14 cellular contexts compared by ENCODE assay signal in the genomic region with DNA sequence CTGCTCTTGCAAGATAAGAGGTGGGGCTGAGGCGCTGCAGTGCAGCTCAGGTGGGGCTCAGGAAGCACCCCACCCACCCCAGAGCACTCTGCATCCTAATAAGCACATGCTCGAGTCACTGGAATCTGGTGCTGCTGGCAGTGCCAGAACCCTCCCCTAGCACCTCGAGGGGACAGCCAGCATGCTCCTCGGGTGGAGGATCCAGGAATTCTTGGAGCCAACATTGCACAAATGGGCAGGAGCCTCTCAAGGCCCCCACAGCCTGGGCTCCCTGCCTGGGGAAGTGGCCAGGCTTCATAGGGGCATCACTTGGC. TPM values are rescaled to one million over a fixed set of nuclear protein-coding genes. Genes with fewer than 3 reads are reported as not detected.
DNase-seq lines count a peak whose midpoint lies in the region; ATAC-seq and TF ChIP-seq lines count a peak whose summit lies in the region.
"Had no signal": no experiment of that assay in that cellular context is flagged by ENCODE, and none has a peak within 500 bp of the region (broad histone marks: within the 10 kb centered on the region; RNA-seq: fewer than 3 reads in every experiment).

No MANE protein-coding gene starts in this region.

- H3K27ac ChIP-seq in HUES64 (ENCODE audit: low read depth, low read length) (peak overlapping the region; percentile 3; the same call in 1 of the 2 replicates), thyroid gland (peak overlapping the region in 2 of 3 donors; percentile 12 to 46)

- TF ChIP-seq CTCF in thyroid gland (IDR thresholded peaks at IDR 0.05): no peak

- H3K27me3 ChIP-seq in HUES64 (ENCODE audit: insufficient read depth, low read length) (no peaks in the 10 kb centered on the region), thyroid gland (no peaks in the 10 kb centered on the region)

- no peak for ATAC-seq in GM18867 (IDR thresholded peaks at IDR 0.05; ENCODE audit: unreplicated experiment)
- no peak for ATAC-seq in Right ventricle myocardium inferior
- ATAC-seq: HCT116, SK-N-SH treated with all-trans-retinoic acid at 6 μM for 48 hours had no signal

- H3K4me1 ChIP-seq in HUES64 (ENCODE audit: insufficient read depth, low read length) (peaks cover 44% of the 10 kb centered on the region), thyroid gland (peaks cover 15% of the 10 kb centered on the region in 2 donors)

- TF ChIP-seq POLR2A in thyroid gland (IDR thresholded peaks at IDR 0.05): no peak

- H3K9me3 ChIP-seq in HUES64 (ENCODE audit: insufficient read depth, low read depth, low read length) (no peaks in the 10 kb centered on the region), thyroid gland (no peaks in the 10 kb centered on the region)

- DNase-seq in NCI-H2171 treated with DMSO at 0.1 percent for 48 hours (lab: John Stamatoyannopoulos, UW) (peak; percentile 43), NCI-H2171 (lab: John Stamatoyannopoulos, UW) (no peak), cerebellar cortex (ENCODE audit: low spot score) (peak; percentile 67), thyroid gland (no peak), Right ventricle myocardium inferior (ENCODE audit: missing footprints) (no peak), NCI-H82 (lab: John Stamatoyannopoulos, UW) (no peak)
- DNase-seq: 8988T, GF-D8, NCI-H187 treated with DMSO at 0.1 percent for 48 hours, SHP77 treated with DMSO at 0.1 percent for 48 hours had no signal

- WGBS in HUES64: 74% methylated on average over 4 of the region's 4 CpGs
- 20 to 28% methylated on average over 1 to 4 of the region's 4 CpGs for WGBS in thyroid gland, 2 donors

- 0 out of 2 replicates have a peak overlapping the region, but pooled peaks have one; percentile 17 for H3K9ac ChIP-seq in HUES64 (ENCODE audit: low read depth, low read length)

- intact Hi-C loops in thyroid gland (cut with DNase I): loop anchor here (10.0 kb wide), 1 partner anchor 57 kb away; no protein-coding TSS in a partner anchor
- intact Hi-C loops in Right ventricle myocardium inferior (cut with DNase I): loop anchor here (10.0 kb wide), 1 partner anchor 313 kb away; no protein-coding TSS in a partner anchor

- H3K36me3 ChIP-seq in HUES64 (ENCODE audit: insufficient read depth, low read length) (no peaks in the 10 kb centered on the region), thyroid gland (peaks cover 4 to 13% of the 10 kb centered on the region in 2 donors)

- H3K4me3 ChIP-seq in HUES64 (ENCODE audit: low read length): no peak overlapping the region
- no peak overlapping the region for H3K4me3 ChIP-seq in thyroid gland (replicated peaks in 1 of 3)

RNA-seq across cellular contexts. Expression of gene CABP7, which starts 27.5 kb away (rescaled TPM):
- polyA plus RNA-seq in HUES64 (2013, experiment 1 of 2): 0.85 TPM
- polyA plus RNA-seq in HUES64 (2013, experiment 2 of 2): 0.76 TPM
- 1 to 10 TPM in 1 of 4 donors, under 1 TPM in 1, not detected in 2; 0.73 to 1.0 TPM for total RNA-seq in thyroid gland
- not detected for total RNA-seq in Right ventricle myocardium inferior

Comparison
In these comparisons a context has a peak if more than half of its experiments do, and no peak if none do; other contexts are left out.
1. DNase-seq: peak in NCI-H2171 treated with DMSO at 0.1 percent for 48 hours (single experiment) and cerebellar cortex (single experiment); none in NCI-H2171 (single experiment), thyroid gland (0 of 2), Right ventricle myocardium inferior (single experiment) and NCI-H82 (single experiment).